In genomic region chr10:62249974-62250373, GRCh38 we compare ENCODE assay signal across 13 cellular contexts.
"Had no signal": no experiment of that assay in that cellular context is flagged by ENCODE, and none has a peak within 500 bp of the region (broad histone marks: within the 10 kb centered on the region; RNA-seq: fewer than 3 reads in every experiment).

No MANE protein-coding gene starts in this region.

- H3K9me3 Mint-ChIP-seq: central memory CD8-positive, alpha-beta T cell had no signal

- DNase-seq: activated CD8-positive, alpha-beta memory T cell treated with anti-CD3 and anti-CD28 coated beads, Interleukin-2, amount 50 U/mL, for 48 hours; activated CD8-positive, alpha-beta T cell treated with anti-CD3 and anti-CD28 coated beads, Interleukin-2, amount 10 ng/mL, durations not matched to agents 7 days and 5 days; activated naive CD4-positive, alpha-beta T cell treated with Interleukin-2 at 50 U/mL for 16 hours; adrenal gland; body of pancreas; effector memory CD4-positive, alpha-beta T cell; hippocampal formation; naive B cell had no signal

- H3K36me3 Mint-ChIP-seq: naive B cell had no signal

- ATAC-seq: activated CD8-positive, alpha-beta T cell treated with anti-CD3 and anti-CD28 coated beads, Interleukin-2, amount 10 ng/mL, durations not matched to agents 7 days and 5 days; body of pancreas had no signal

- H3K9me3 ChIP-seq: body of pancreas, neutrophil, right atrium auricular region had no signal

- H3K27me3 Mint-ChIP-seq: central memory CD8-positive, alpha-beta T cell; naive B cell had no signal

- H3K36me3 ChIP-seq: adrenal gland, neutrophil, right atrium auricular region had no signal

- H3K27ac ChIP-seq: adrenal gland, body of pancreas, neutrophil, right atrium auricular region, skin epidermis, VCaP had no signal

- H3K4me3 Mint-ChIP-seq: activated CD8-positive, alpha-beta T cell treated with anti-CD3 and anti-CD28 coated beads, Interleukin-2, amount 10 ng/mL, durations not matched to agents 7 days and 5 days; central memory CD8-positive, alpha-beta T cell; naive B cell had no signal

- H3K4me3 ChIP-seq: adrenal gland, body of pancreas, right atrium auricular region, skin epidermis had no signal

- H3K4me1 ChIP-seq: adrenal gland, right atrium auricular region had no signal

- H3K4me1 Mint-ChIP-seq: central memory CD8-positive, alpha-beta T cell had no signal

- H3K27me3 ChIP-seq: body of pancreas, neutrophil, right atrium auricular region had no signal

- H3K27ac Mint-ChIP-seq: activated CD8-positive, alpha-beta T cell treated with anti-CD3 and anti-CD28 coated beads, Interleukin-2, amount 10 ng/mL, durations not matched to agents 7 days and 5 days had no signal
